In the genomic region with DNA sequence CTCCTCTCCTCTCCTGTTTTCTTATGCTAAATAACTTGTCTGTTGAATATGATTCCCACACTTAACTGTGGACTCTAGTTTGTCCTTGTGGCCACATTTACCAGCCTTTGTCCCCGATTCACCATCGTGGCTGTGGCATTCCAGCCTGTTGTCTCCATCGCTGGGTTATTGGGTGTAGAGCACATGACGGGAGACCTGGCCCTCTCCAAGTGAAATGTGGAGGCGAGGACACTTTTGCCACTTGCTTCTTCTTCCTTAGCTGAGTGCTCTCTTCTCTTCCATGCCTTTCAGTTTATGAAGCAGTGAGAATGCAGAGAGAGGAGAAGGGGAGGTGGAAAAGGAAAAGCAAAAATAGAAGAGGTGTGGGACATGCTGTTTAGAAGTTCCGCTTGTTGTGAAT, we compare ENCODE assay signal across 26 cellular contexts.
"Had no signal": no experiment of that assay in that cellular context is flagged by ENCODE, and none has a peak within 500 bp of the region (broad histone marks: within the 10 kb centered on the region; RNA-seq: fewer than 3 reads in every experiment).

No MANE protein-coding gene starts in this region.

- H2AFZ ChIP-seq: neural progenitor cell had no signal

- ATAC-seq: left colon; left lung; lower lobe of right lung; naive thymus-derived CD8-positive, alpha-beta T cell; right lobe of liver; stimulated activated memory B cell treated with anti-CD40 and anti-IgM and Interleukin-4, amounts not matched to agents 10 μg/mL and 1 μg/mL and 100 μg/mL, for 72 hours; stimulated activated naive CD8-positive, alpha-beta T cell treated with anti-CD3 and anti-CD28 coated beads, Interleukin-15, Interleukin-2, amounts not matched to agents 100 U/mL and 50 U/mL, for 24 hours had no signal

- H3K4me3 ChIP-seq: left lung, lower lobe of right lung, neural progenitor cell, ovary, right atrium auricular region, right lobe of liver, smooth muscle cell, stomach, testis, thyroid gland, transverse colon, upper lobe of left lung, vagina had no signal

- H3K9me3 Mint-ChIP-seq: naive thymus-derived CD8-positive, alpha-beta T cell; nephron; neural progenitor cell; stimulated activated memory B cell treated with anti-CD40 and anti-IgM and Interleukin-4, amounts not matched to agents 10 μg/mL and 1 μg/mL and 100 μg/mL, for 72 hours had no signal

- H3K36me3 ChIP-seq: left lung, neural progenitor cell, ovary, right lobe of liver, thyroid gland, transverse colon, vagina had no signal

- H3K27me3 ChIP-seq: left lung, neural progenitor cell, ovary, right atrium auricular region, right lobe of liver, stomach, testis, thyroid gland, transverse colon, upper lobe of left lung, vagina had no signal

- H3K27ac ChIP-seq: left lung, lower lobe of right lung, neural progenitor cell, ovary, right atrium auricular region, right lobe of liver, stomach, testis, thyroid gland, transverse colon, upper lobe of left lung, vagina had no signal

- H3K36me3 Mint-ChIP-seq: naive thymus-derived CD8-positive, alpha-beta T cell; neural progenitor cell; stimulated activated memory B cell treated with anti-CD40 and anti-IgM and Interleukin-4, amounts not matched to agents 10 μg/mL and 1 μg/mL and 100 μg/mL, for 72 hours had no signal

- H3K9me3 ChIP-seq: left lung, lower lobe of right lung, ovary, right atrium auricular region, right lobe of liver, stomach, testis, thyroid gland, transverse colon, upper lobe of left lung, vagina had no signal

- FAIRE-seq: keratinocyte had no signal

- H3K4me1 ChIP-seq: left lung, lower lobe of right lung, neural progenitor cell, right atrium auricular region, right lobe of liver, stomach, testis, thyroid gland, transverse colon, upper lobe of left lung, vagina had no signal

- H3K4me2 ChIP-seq: neural progenitor cell, smooth muscle cell had no signal

- H3K27ac Mint-ChIP-seq: naive thymus-derived CD8-positive, alpha-beta T cell; neural progenitor cell; progenitor cell of endocrine pancreas; stimulated activated memory B cell treated with anti-CD40 and anti-IgM and Interleukin-4, amounts not matched to agents 10 μg/mL and 1 μg/mL and 100 μg/mL, for 72 hours had no signal

- DNase-seq: left colon; left lung; lower lobe of right lung; mammary epithelial cell; mesenchymal stem cell; naive thymus-derived CD8-positive, alpha-beta T cell; ovary; right lobe of liver; stimulated activated CD4-positive, alpha-beta T cell treated with anti-CD3 and anti-CD28 coated beads, Interleukin-1b, Interleukin-23, amount 100 ng/mL, for 48 hours; stimulated activated CD4-positive, alpha-beta T cell treated with anti-CD3 and anti-CD28 coated beads, Interleukin-2, amount 100 ng/mL, for 48 hours; stimulated activated CD4-positive, alpha-beta T cell treated with anti-CD3 and anti-CD28 coated beads, Interleukin-4, amount 100 ng/mL, for 4 hours; stimulated activated CD8-positive, alpha-beta memory T cell treated with anti-CD3 and anti-CD28 coated beads, Interleukin-4, amount 100 ng/mL, for 48 hours; stimulated activated naive CD8-positive, alpha-beta T cell treated with anti-CD3 and anti-CD28 coated beads, Interleukin-15, Interleukin-2, amounts not matched to agents 100 U/mL and 50 U/mL, for 24 hours; stomach; testis; thyroid gland; transverse colon had no signal

- H3K4me3 Mint-ChIP-seq: naive thymus-derived CD8-positive, alpha-beta T cell; nephron; neural progenitor cell; stimulated activated memory B cell treated with anti-CD40 and anti-IgM and Interleukin-4, amounts not matched to agents 10 μg/mL and 1 μg/mL and 100 μg/mL, for 72 hours had no signal

- H3K4me1 Mint-ChIP-seq: naive thymus-derived CD8-positive, alpha-beta T cell; nephron; neural progenitor cell; stimulated activated memory B cell treated with anti-CD40 and anti-IgM and Interleukin-4, amounts not matched to agents 10 μg/mL and 1 μg/mL and 100 μg/mL, for 72 hours had no signal

- H3K9ac ChIP-seq: neural progenitor cell had no signal

- H3K27me3 Mint-ChIP-seq: progenitor cell of endocrine pancreas; stimulated activated memory B cell treated with anti-CD40 and anti-IgM and Interleukin-4, amounts not matched to agents 10 μg/mL and 1 μg/mL and 100 μg/mL, for 72 hours had no signal
